ENCODE assay signal across 8 cellular contexts in genomic region chr1:199551967-199552565, GRCh38.
DNase-seq lines count a peak whose midpoint lies in the region; TF ChIP-seq lines count a peak whose summit lies in the region.

No MANE protein-coding gene starts in this region.

- no peaks in the 10 kb centered on the region for H3K23me2 ChIP-seq in H9 (ENCODE audit: insufficient read length, low read depth, low read length, poor library complexity, severe bottlenecking)

- no peak for TF ChIP-seq EP300 in ovary (IDR thresholded peaks at IDR 0.05)

- H3T11ph ChIP-seq in H9 (ENCODE audit: low read length) = no peak overlapping the region

- H3K4me1 Mint-ChIP-seq in H9 = peaks cover 3 to 4% of the 10 kb centered on the region in 2 experiments; a peak in 2 of 4 replicates
- H3K4me1 Mint-ChIP-seq in activated CD4-positive, alpha-beta T cell treated with anti-CD3 and anti-CD28 coated beads, Interleukin-2, amount 10 ng/mL, durations not matched to agents 7 days and 5 days = no peaks in the 10 kb centered on the region

- no peak overlapping the region for H3K56ac ChIP-seq in H9 (ENCODE audit: insufficient read length, low read depth, low read length)

- H3K27me3 ChIP-seq in H9 (ENCODE audit: insufficient read depth, low read length) (no peaks in the 10 kb centered on the region), ovary (no peaks in the 10 kb centered on the region)

- CTCF ChIA-PET in activated CD4-positive, alpha-beta T cell treated with anti-CD3 and anti-CD28 coated beads, Interleukin-2, amount 10 ng/mL, durations not matched to agents 7 days and 5 days (lab: Charles Lee) = interaction anchor here (0.6 kb wide), 1 partner anchor 1181 kb away, joined by 3 read pairs; no protein-coding TSS in a partner anchor

- no peak overlapping the region for H2BK20ac ChIP-seq in H9 (ENCODE audit: low read depth, low read length, poor library complexity, severe bottlenecking)

- H3K23ac ChIP-seq in H9 (ENCODE audit: insufficient read length, low read depth, low read length) = no peak overlapping the region

- no peak overlapping the region for H3K4me2 ChIP-seq in H9 (ENCODE audit: insufficient read depth, insufficient read length, low read length)

- no peak overlapping the region for H4K8ac ChIP-seq in H9 (replicated peaks; ENCODE audit: insufficient read length, low read depth, low read length)

- no peak overlapping the region for H2BK12ac ChIP-seq in H9 (ENCODE audit: insufficient read length, low read depth, low read length)

- no peak overlapping the region for H3K4me3 ChIP-seq in ovary

- H4K20me1 ChIP-seq in H9 (ENCODE audit: control insufficient read depth, insufficient read depth, insufficient read length) = no peaks in the 10 kb centered on the region

- WGBS in H9 (ENCODE audit: extremely low coverage, insufficient read length, low lambda C conversion rate) = no CpG with 5 or more reads among the region's 4 CpGs
- WGBS in ovary, 3 donors = 36 to 40% (median 39%) methylated on average over 4 of the region's 4 CpGs

- H3K27ac ChIP-seq in H9 (ENCODE audit: insufficient read length, low read depth, low read length) (no peak overlapping the region), ovary (no peak overlapping the region)

- no peaks in the 10 kb centered on the region for H3K9me3 ChIP-seq in H9 (ENCODE audit: control insufficient read depth, low read depth, low read length)
- no peaks in the 10 kb centered on the region for H3K9me3 ChIP-seq in ovary

- H4K5ac ChIP-seq in H9 (ENCODE audit: insufficient read length, low read depth, low read length) = no peak overlapping the region

- no peaks in the 10 kb centered on the region for H3K36me3 Mint-ChIP-seq in H9 (ENCODE audit: insufficient read depth in 1 of 3, low read depth in 3 of 3)
- no peaks in the 10 kb centered on the region for H3K36me3 Mint-ChIP-seq in activated CD4-positive, alpha-beta T cell treated with anti-CD3 and anti-CD28 coated beads, Interleukin-2, amount 10 ng/mL, durations not matched to agents 7 days and 5 days (ENCODE audit: low read depth)

- no peaks in the 10 kb centered on the region for H3K36me3 ChIP-seq in ovary

- POLR2A ChIA-PET in activated CD4-positive, alpha-beta T cell treated with anti-CD3 and anti-CD28 coated beads, Interleukin-2, amount 10 ng/mL, durations not matched to agents 7 days and 5 days (lab: Charles Lee) = no interaction called here

- no peak overlapping the region for H2BK5ac ChIP-seq in H9 (ENCODE audit: insufficient read length, low read length)

- no peak for TF ChIP-seq POLR2A in ovary (IDR thresholded peaks at IDR 0.05)

- no peak overlapping the region for H3K27ac Mint-ChIP-seq in H9
- no peak overlapping the region for H3K27ac Mint-ChIP-seq in activated CD4-positive, alpha-beta T cell treated with anti-CD3 and anti-CD28 coated beads, Interleukin-2, amount 10 ng/mL, durations not matched to agents 7 days and 5 days

- H3K4me3 Mint-ChIP-seq in H9 = no peak overlapping the region
- H3K4me3 Mint-ChIP-seq in activated CD4-positive, alpha-beta T cell treated with anti-CD3 and anti-CD28 coated beads, Interleukin-2, amount 10 ng/mL, durations not matched to agents 7 days and 5 days = no peak overlapping the region

- no peak overlapping the region for H2BK15ac ChIP-seq in H9 (ENCODE audit: low read depth, low read length)

- H3K18ac ChIP-seq in H9 (ENCODE audit: insufficient read length, low read depth, low read length) = no peak overlapping the region

- H3K79me2 ChIP-seq in H9 (ENCODE audit: insufficient read depth, low read length) = no peaks in the 10 kb centered on the region

- no peaks in the 10 kb centered on the region for H3K79me1 ChIP-seq in H9 (ENCODE audit: insufficient read depth, low read depth, low read length, poor library complexity, severe bottlenecking)

- no peak overlapping the region for H2AK5ac ChIP-seq in H9 (ENCODE audit: insufficient read length, low read length)

- H3K27me3 Mint-ChIP-seq in H9 (ENCODE audit: low read depth) = no peaks in the 10 kb centered on the region
- H3K27me3 Mint-ChIP-seq in activated CD4-positive, alpha-beta T cell treated with anti-CD3 and anti-CD28 coated beads, Interleukin-2, amount 10 ng/mL, durations not matched to agents 7 days and 5 days = peaks cover 4% of the 10 kb centered on the region

- no peaks in the 10 kb centered on the region for H3K4me1 ChIP-seq in H9 (ENCODE audit: insufficient read depth, low read length)
- H3K4me1 ChIP-seq in ovary (ENCODE audit: insufficient read depth) = no peaks in the 10 kb centered on the region

- H4K91ac ChIP-seq in H9 (ENCODE audit: insufficient read length, low read depth, low read length) = no peak overlapping the region

- H2BK120ac ChIP-seq in H9 (ENCODE audit: low read depth, low read length, poor library complexity, severe bottlenecking) = no peak overlapping the region

- H2AFZ ChIP-seq in H9 (ENCODE audit: low read length) = no peak overlapping the region

- H3K14ac ChIP-seq in H9 (ENCODE audit: insufficient read depth, low read length) = no peak overlapping the region

- TF ChIP-seq CTCF in H9 (conservative IDR thresholded peaks at IDR 0.05) (peak; percentile 84), ovary (IDR thresholded peaks at IDR 0.05) (no peak)

- H3K4ac ChIP-seq in H9 (ENCODE audit: low read depth, low read length) = no peak overlapping the region

- peak; percentile 56 for DNase-seq in COLO829 (ENCODE audit: low spot score)
- DNase-seq in H9 = no peak
- DNase-seq in NCI-H2227 treated with DMSO at 0.1 percent for 48 hours (lab: John Stamatoyannopoulos, UW) = peak; percentile 81
- DNase-seq in activated CD4-positive, alpha-beta T cell treated with anti-CD3 and anti-CD28 coated beads, Interleukin-2, amount 10 ng/mL, durations not matched to agents 7 days and 5 days = peak; percentile 50
- DNase-seq in head of caudate nucleus = peak in 35 of 42 donors; percentile 3 to 82 (median 47)
- DNase-seq in stimulated activated CD4-positive, alpha-beta T cell treated with anti-CD3 and anti-CD28 coated beads, Interleukin-2, amount 100 ng/mL, for 48 hours = peak; percentile 30 to 36
- no peak for DNase-seq in ovary
- DNase-seq in NK-92 (lab: John Stamatoyannopoulos, UW; ENCODE audit: unreplicated experiment) = no peak

- H3K9me3 Mint-ChIP-seq in H9 = peaks cover 0 to 2% of the 10 kb centered on the region in 2 experiments; a peak in 2 of 5 replicates
- no peaks in the 10 kb centered on the region for H3K9me3 Mint-ChIP-seq in activated CD4-positive, alpha-beta T cell treated with anti-CD3 and anti-CD28 coated beads, Interleukin-2, amount 10 ng/mL, durations not matched to agents 7 days and 5 days

- H3K9ac ChIP-seq in H9 (ENCODE audit: extremely low read depth, insufficient read length, low read length) = no peak overlapping the region

- intact Hi-C loops in head of caudate nucleus (cut with DNase I) (no loop called here), ovary (cut with DNase I) (no loop called here)

Comparison
In these comparisons a context has a peak if more than half of its experiments do, and no peak if none do; other contexts are left out.
1. DNase-seq: peak in COLO829 (single experiment), NCI-H2227 treated with DMSO at 0.1 percent for 48 hours (single experiment), activated CD4-positive, alpha-beta T cell treated with anti-CD3 and anti-CD28 coated beads, Interleukin-2, amount 10 ng/mL, durations not matched to agents 7 days and 5 days (single experiment), head of caudate nucleus (35 of 42) and stimulated activated CD4-positive, alpha-beta T cell treated with anti-CD3 and anti-CD28 coated beads, Interleukin-2, amount 100 ng/mL, for 48 hours (2 of 2); none in H9 (single experiment), ovary (0 of 5) and NK-92 (single experiment).